ENCODE assay signal across 13 cellular contexts in genomic region chr11:12539570-12539969, GRCh38.
DNase-seq lines count a peak whose midpoint lies in the region; ATAC-seq, FAIRE-seq and TF ChIP-seq lines count a peak whose summit lies in the region.
"Had no signal": no experiment of that assay in that cellular context is flagged by ENCODE, and none has a peak within 500 bp of the region (broad histone marks: within the 10 kb centered on the region; RNA-seq: fewer than 3 reads in every experiment).

No MANE protein-coding gene starts in this region.

- H2AFZ ChIP-seq in astrocyte (ENCODE audit: low read depth, low read length) (no peak overlapping the region), smooth muscle cell (ENCODE audit: low read depth) (no peak overlapping the region)

- no peak overlapping the region for H3K4me3 ChIP-seq in astrocyte (ENCODE audit: insufficient read depth, low read depth, low read length)
- no peak overlapping the region for H3K4me3 ChIP-seq in gastroesophageal sphincter
- H3K4me3 ChIP-seq in smooth muscle cell, result no peak overlapping the region
- H3K4me3 ChIP-seq in lower leg skin (ENCODE audit: low read depth, poor library complexity, severe bottlenecking), result no peak overlapping the region
- H3K4me3 ChIP-seq: suprapubic skin had no signal

- peak overlapping the region; percentile 68 for H3K4me2 ChIP-seq in astrocyte (ENCODE audit: low read length)
- peak overlapping the region; percentile 40 for H3K4me2 ChIP-seq in smooth muscle cell

- intact Hi-C loops in lower leg skin (cut with DNase I; ENCODE audit: low total_unique reads), result no loop called here
- intact Hi-C loops in activated CD4-positive, alpha-beta T cell treated with anti-CD3 and anti-CD28 coated beads for 36 hours (cut with DNase I, micrococcal nuclease), result no loop called here

- no peak for TF ChIP-seq POLR2A in gastroesophageal sphincter (IDR thresholded peaks at IDR 0.05)
- no peak for TF ChIP-seq POLR2A in lower leg skin (IDR thresholded peaks at IDR 0.05)

- H3K27ac ChIP-seq in astrocyte (ENCODE audit: low read depth, low read length) (peak overlapping the region; percentile 95), gastroesophageal sphincter (peak overlapping the region in 3 of 4 donors; percentile 76 to 85 (median 79)), smooth muscle cell (ENCODE audit: low read depth) (peak overlapping the region; percentile 78)

- POLR2A ChIA-PET in activated CD4-positive, alpha-beta T cell treated with anti-CD3 and anti-CD28 coated beads for 36 hours (lab: Charles Lee), result no interaction called here
- POLR2A ChIA-PET in T-cell (lab: Charles Lee), result no interaction called here

- peaks cover 16% of the 10 kb centered on the region for H3F3A ChIP-seq in smooth muscle cell (ENCODE audit: low read depth)

- H3K4me3 Mint-ChIP-seq in astrocyte (ENCODE audit: unreplicated experiment) (no peak overlapping the region), T-cell (no peak overlapping the region)
- H3K4me3 Mint-ChIP-seq in activated CD4-positive, alpha-beta T cell treated with anti-CD3 and anti-CD28 coated beads for 36 hours, result no peak overlapping the region

- WGBS in gastroesophageal sphincter (ENCODE audit: low coverage in 1 of 2), 2 donors, result 43 to 80% methylated on average over 1 to 3 of the region's 3 CpGs
- WGBS in smooth muscle cell (ENCODE audit: low lambda C conversion rate), result 35% methylated on average over 3 of the region's 3 CpGs
- WGBS in lower leg skin, 2 donors, result 48 to 62% methylated on average over 3 of the region's 3 CpGs

- ATAC-seq in gastroesophageal sphincter (no peak), T-cell (replicated peaks in 1 of 4) (no peak)
- no peak for ATAC-seq in activated CD4-positive, alpha-beta T cell treated with anti-CD3 and anti-CD28 coated beads for 36 hours

- CTCF ChIA-PET in activated CD4-positive, alpha-beta T cell treated with anti-CD3 and anti-CD28 coated beads for 36 hours (lab: Charles Lee), result no interaction called here
- CTCF ChIA-PET in T-cell (lab: Charles Lee), result no interaction called here

- H3K9me3 ChIP-seq in astrocyte (ENCODE audit: insufficient read depth, low read depth, low read length), result no peaks in the 10 kb centered on the region
- H3K9me3 ChIP-seq in gastroesophageal sphincter, result no peaks in the 10 kb centered on the region
- no peaks in the 10 kb centered on the region for H3K9me3 ChIP-seq in smooth muscle cell (replicated peaks; ENCODE audit: low read depth)
- H3K9me3 ChIP-seq: suprapubic skin had no signal

- H3K36me3 Mint-ChIP-seq in astrocyte (ENCODE audit: low read depth, unreplicated experiment) (peaks cover 9% of the 10 kb centered on the region), T-cell (no peaks in the 10 kb centered on the region)
- H3K36me3 Mint-ChIP-seq in activated CD4-positive, alpha-beta T cell treated with anti-CD3 and anti-CD28 coated beads for 36 hours (ENCODE audit: low read depth), result no peaks in the 10 kb centered on the region

- TF ChIP-seq CTCF in astrocyte (IDR thresholded peaks at IDR 0.05; ENCODE audit: insufficient read depth, low read depth, low read length), result no peak
- TF ChIP-seq CTCF in gastroesophageal sphincter (IDR thresholded peaks at IDR 0.05), result no peak
- TF ChIP-seq CTCF in smooth muscle cell (IDR thresholded peaks at IDR 0.05; ENCODE audit: borderline replicate concordance, insufficient read depth, poor library complexity, severe bottlenecking), result no peak
- TF ChIP-seq CTCF in lower leg skin (IDR thresholded peaks at IDR 0.05), result no peak

- H3K4me1 ChIP-seq in astrocyte (ENCODE audit: insufficient read depth, low read length), result peaks cover 38% of the 10 kb centered on the region
- H3K4me1 ChIP-seq in gastroesophageal sphincter, result peaks cover 7 to 52% (median 41%) of the 10 kb centered on the region in 3 donors
- H3K4me1 ChIP-seq in smooth muscle cell (ENCODE audit: low read depth), result peaks cover 3% of the 10 kb centered on the region

- H3K79me2 ChIP-seq in astrocyte (ENCODE audit: insufficient read depth, low read length), result no peaks in the 10 kb centered on the region
- H3K79me2 ChIP-seq in smooth muscle cell (ENCODE audit: low read depth), result no peaks in the 10 kb centered on the region

- H3K4me1 Mint-ChIP-seq in astrocyte (ENCODE audit: low read depth, unreplicated experiment), result peaks cover 35% of the 10 kb centered on the region
- no peaks in the 10 kb centered on the region for H3K4me1 Mint-ChIP-seq in activated CD4-positive, alpha-beta T cell treated with anti-CD3 and anti-CD28 coated beads for 36 hours
- H3K4me1 Mint-ChIP-seq in T-cell, result no peaks in the 10 kb centered on the region

- no peak for TF ChIP-seq EP300 in gastroesophageal sphincter (IDR thresholded peaks at IDR 0.05)

- FAIRE-seq in astrocyte (lab: Jason Lieb, UNC), result peak; percentile 92
- FAIRE-seq: D721Med, endometrium had no signal

- H3K36me3 ChIP-seq in astrocyte (ENCODE audit: insufficient read depth, low read length) (no peaks in the 10 kb centered on the region), gastroesophageal sphincter (no peaks in the 10 kb centered on the region), smooth muscle cell (ENCODE audit: low read depth) (no peaks in the 10 kb centered on the region)
- H3K36me3 ChIP-seq: suprapubic skin had no signal

- H3K9ac ChIP-seq in astrocyte (ENCODE audit: low read length), result peak overlapping the region; percentile 75
- H3K9ac ChIP-seq in smooth muscle cell (ENCODE audit: low read depth), result peak overlapping the region; percentile 31

- no peaks in the 10 kb centered on the region for H3K27me3 ChIP-seq in astrocyte (ENCODE audit: insufficient read depth, low read length)
- H3K27me3 ChIP-seq in gastroesophageal sphincter, result no peaks in the 10 kb centered on the region
- no peaks in the 10 kb centered on the region for H3K27me3 ChIP-seq in smooth muscle cell (ENCODE audit: low read depth)
- H3K27me3 ChIP-seq: suprapubic skin had no signal

- DNase-seq in GM04503 (ENCODE audit: low read depth) (peak; percentile 85), astrocyte (ENCODE audit: low read depth) (peak; percentile 91), smooth muscle cell (lab: John Stamatoyannopoulos, UW; ENCODE audit: unreplicated experiment) (no peak), lower leg skin (ENCODE audit: low spot score in 2 of 2) (no peak), DMS53 treated with DMSO at 0.1 percent for 48 hours (lab: John Stamatoyannopoulos, UW; ENCODE audit: unreplicated experiment) (no peak), T-cell (no peak)
- no peak for DNase-seq in activated CD4-positive, alpha-beta T cell treated with anti-CD3 and anti-CD28 coated beads for 36 hours
- DNase-seq: activated CD4-positive, CD25-positive, alpha-beta regulatory T cell; NCI-H1417 had no signal

- H3K27ac Mint-ChIP-seq in astrocyte (ENCODE audit: unreplicated experiment), result no peak overlapping the region
- no peak overlapping the region for H3K27ac Mint-ChIP-seq in activated CD4-positive, alpha-beta T cell treated with anti-CD3 and anti-CD28 coated beads for 36 hours
- H3K27ac Mint-ChIP-seq in T-cell, result no peak overlapping the region

- H3K9me3 Mint-ChIP-seq in astrocyte (ENCODE audit: unreplicated experiment), result peaks cover 2% of the 10 kb centered on the region
- H3K9me3 Mint-ChIP-seq in activated CD4-positive, alpha-beta T cell treated with anti-CD3 and anti-CD28 coated beads for 36 hours (ENCODE audit: low read depth), result no peaks in the 10 kb centered on the region
- no peaks in the 10 kb centered on the region for H3K9me3 Mint-ChIP-seq in T-cell

- H4K20me1 ChIP-seq in astrocyte (ENCODE audit: insufficient read depth, low read length), result no peaks in the 10 kb centered on the region
- no peaks in the 10 kb centered on the region for H4K20me1 ChIP-seq in smooth muscle cell (ENCODE audit: low read depth)

- H3K27me3 Mint-ChIP-seq in astrocyte (ENCODE audit: low read depth, unreplicated experiment) (peaks cover 3% of the 10 kb centered on the region), T-cell (peaks cover 20 to 22% of the 10 kb centered on the region in 2 donors)
- peaks cover 15% of the 10 kb centered on the region for H3K27me3 Mint-ChIP-seq in activated CD4-positive, alpha-beta T cell treated with anti-CD3 and anti-CD28 coated beads for 36 hours

Comparison
In these comparisons a context has a peak if more than half of its experiments do, and no peak if none do; other contexts are left out.
1. DNase-seq: peak in GM04503 (single experiment) and astrocyte (single experiment); none in smooth muscle cell (single experiment), lower leg skin (0 of 2), DMS53 treated with DMSO at 0.1 percent for 48 hours (single experiment), activated CD4-positive, alpha-beta T cell treated with anti-CD3 and anti-CD28 coated beads for 36 hours (single experiment) and T-cell (0 of 34).
2. Peak in every context shown above with its lines, with median percentiles within 50 percentile points of each other: H3K27ac ChIP-seq.